ENCODE assay signal across 8 cellular contexts in the genomic region with DNA sequence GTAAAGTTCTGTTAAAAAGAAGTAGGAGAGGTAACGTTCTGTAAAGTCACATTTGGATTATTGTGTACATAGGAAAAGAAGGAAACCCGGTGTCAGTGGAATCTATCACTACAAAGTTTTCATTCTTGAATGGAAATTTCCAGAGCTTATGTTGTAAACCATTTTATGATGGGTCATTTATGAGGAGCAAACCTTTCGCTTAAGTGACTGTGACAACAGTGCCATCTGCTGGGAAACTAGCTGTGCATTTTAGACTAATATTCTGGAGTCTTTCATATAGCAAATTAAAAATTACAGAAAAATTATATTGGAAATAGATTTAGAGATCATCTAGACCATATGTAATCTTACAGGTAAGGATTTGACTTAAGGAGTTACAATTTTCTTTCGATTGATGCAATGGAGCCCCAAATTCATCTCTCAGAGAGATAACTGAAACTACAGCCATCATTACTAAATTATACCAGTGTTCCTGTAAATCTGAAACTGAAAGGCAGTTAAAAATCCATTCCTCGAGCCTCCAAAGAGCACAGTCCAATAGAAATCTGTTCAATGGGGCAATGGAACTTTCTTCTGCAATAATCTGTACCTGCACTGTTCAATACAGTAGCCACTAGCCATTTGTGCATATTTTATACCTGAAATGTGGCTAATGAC. TPM values are rescaled to one million over a fixed set of nuclear protein-coding genes. Genes with fewer than 3 reads are reported as not detected.
A peak's percentile ranks its signal among the peaks of the same experiment; 100 is the strongest.
DNase-seq lines count a peak whose midpoint lies in the region; ATAC-seq and TF ChIP-seq lines count a peak whose summit lies in the region.

No MANE protein-coding gene starts in this region.

- DNase-seq in ACHN: peak; percentile 42
- peak; percentile 25 for DNase-seq in GM10266 (ENCODE audit: extremely low spot score)
- DNase-seq in NCI-H1694 (lab: John Stamatoyannopoulos, UW): peak; percentile 25
- DNase-seq in endothelial cell (ENCODE audit: low spot score): peak; percentile 6
- DNase-seq in natural killer cell treated with Interleukin-12 subunit alpha and Interleukin-12 subunit beta and Interleukin-15 and Interleukin-18, amount 100 ng/mL, for 72 hours (ENCODE audit: low spot score): no peak

- no peaks in the 10 kb centered on the region for H3K27me3 Mint-ChIP-seq in endothelial cell (ENCODE audit: unreplicated experiment)
- H3K27me3 Mint-ChIP-seq in natural killer cell treated with Interleukin-12 subunit alpha and Interleukin-12 subunit beta and Interleukin-15 and Interleukin-18, amount 100 ng/mL, for 72 hours: peaks cover 0 to 2% of the 10 kb centered on the region in 2 donors

- H3K27ac ChIP-seq in VCaP: peak overlapping the region; percentile 41; the same call in 1 of the 2 replicates

- no peaks in the 10 kb centered on the region for H3K4me1 Mint-ChIP-seq in endothelial cell (ENCODE audit: unreplicated experiment)
- H3K4me1 Mint-ChIP-seq in natural killer cell treated with Interleukin-12 subunit alpha and Interleukin-12 subunit beta and Interleukin-15 and Interleukin-18, amount 100 ng/mL, for 72 hours (ENCODE audit: low read depth in 2 of 2): no peaks in the 10 kb centered on the region

- H3K27ac Mint-ChIP-seq in endothelial cell (ENCODE audit: unreplicated experiment): no peak overlapping the region
- H3K27ac Mint-ChIP-seq in natural killer cell treated with Interleukin-12 subunit alpha and Interleukin-12 subunit beta and Interleukin-15 and Interleukin-18, amount 100 ng/mL, for 72 hours: peak overlapping the region; percentile 33 to 48

- no peaks in the 10 kb centered on the region for H3K9me3 Mint-ChIP-seq in endothelial cell (ENCODE audit: unreplicated experiment)
- no peaks in the 10 kb centered on the region for H3K9me3 Mint-ChIP-seq in natural killer cell treated with Interleukin-12 subunit alpha and Interleukin-12 subunit beta and Interleukin-15 and Interleukin-18, amount 100 ng/mL, for 72 hours

- TF ChIP-seq CTCF in GM10266 (IDR thresholded peaks at IDR 0.05; ENCODE audit: control insufficient read depth, insufficient read depth, low read depth, missing control alignments) (peak; percentile 34), VCaP (conservative IDR thresholded peaks at IDR 0.05) (peak; percentile 79), endothelial cell (IDR thresholded peaks at IDR 0.05; ENCODE audit: unreplicated experiment) (no peak)

- no peak overlapping the region for H3K4me3 Mint-ChIP-seq in endothelial cell (ENCODE audit: unreplicated experiment)
- no peak overlapping the region for H3K4me3 Mint-ChIP-seq in natural killer cell treated with Interleukin-12 subunit alpha and Interleukin-12 subunit beta and Interleukin-15 and Interleukin-18, amount 100 ng/mL, for 72 hours

- in situ Hi-C loops in ACHN (cut with HindIII; ENCODE audit: low pct_ligation_motif_present, low pct_unique_long_range_greater_than_20kb, low sequenced_read_pairs): no loop called here

- H3K36me3 Mint-ChIP-seq in endothelial cell (ENCODE audit: low read depth, unreplicated experiment): no peaks in the 10 kb centered on the region
- H3K36me3 Mint-ChIP-seq in natural killer cell treated with Interleukin-12 subunit alpha and Interleukin-12 subunit beta and Interleukin-15 and Interleukin-18, amount 100 ng/mL, for 72 hours: no peaks in the 10 kb centered on the region

- ATAC-seq in natural killer cell treated with Interleukin-12 subunit alpha and Interleukin-12 subunit beta and Interleukin-15 and Interleukin-18, amount 100 ng/mL, for 72 hours: peak; percentile 36 to 48
- ATAC-seq in GM18511 (IDR thresholded peaks at IDR 0.05; ENCODE audit: unreplicated experiment) (no peak), GM18517 (IDR thresholded peaks at IDR 0.05; ENCODE audit: unreplicated experiment) (no peak)

RNA-seq across cellular contexts. Expression of gene ASB9, which starts 26.9 kb away (rescaled TPM):
- total RNA-seq in endothelial cell (ENCODE audit: unreplicated experiment): 2.8 TPM
- total RNA-seq in natural killer cell treated with Interleukin-12 subunit alpha and Interleukin-12 subunit beta and Interleukin-15 and Interleukin-18, amount 100 ng/mL, for 72 hours: not detected

Comparison
In these comparisons a context has a peak if more than half of its experiments do, and no peak if none do; other contexts are left out.
1. ATAC-seq: peak in natural killer cell treated with Interleukin-12 subunit alpha and Interleukin-12 subunit beta and Interleukin-15 and Interleukin-18, amount 100 ng/mL, for 72 hours (2 of 2); none in GM18511 (single experiment) and GM18517 (single experiment).